Comparison of ENCODE assay signal across 16 cellular contexts in genomic region chr13:24147570-24147963, GRCh38. TPM values are rescaled to one million over a fixed set of nuclear protein-coding genes. Genes with fewer than 3 reads are reported as not detected.
DNase-seq lines count a peak whose midpoint lies in the region; ATAC-seq and TF ChIP-seq lines count a peak whose summit lies in the region.
"Had no signal": no experiment of that assay in that cellular context is flagged by ENCODE, and none has a peak within 500 bp of the region (broad histone marks: within the 10 kb centered on the region; RNA-seq: fewer than 3 reads in every experiment).

No MANE protein-coding gene starts in this region.

- intact Hi-C loops in uterus (cut with DNase I; ENCODE audit: low total_unique reads) = no loop called here

- peak overlapping the region; percentile 52 for H3K4me2 ChIP-seq in hepatocyte

- ATAC-seq in GM19438 (IDR thresholded peaks at IDR 0.05; ENCODE audit: low read depth, unreplicated experiment) (peak; percentile 98), HG03159 (IDR thresholded peaks at IDR 0.05; ENCODE audit: unreplicated experiment) (peak; percentile 87), GM21360 (IDR thresholded peaks at IDR 0.05; ENCODE audit: unreplicated experiment) (no peak)
- ATAC-seq: activated naive CD8-positive, alpha-beta T cell treated with anti-CD3 and anti-CD28 coated beads, Interleukin-2, amount 50 U/mL, for 24 hours; gastroesophageal sphincter; K562 had no signal

- no peak for TF ChIP-seq POLR2A in uterus (IDR thresholded peaks at IDR 0.05)

- no peaks in the 10 kb centered on the region for H3K9me2 ChIP-seq in hepatocyte (replicated peaks; ENCODE audit: insufficient read depth)

- H3K4me1 ChIP-seq in hepatocyte (ENCODE audit: insufficient read depth) = peaks cover 20% of the 10 kb centered on the region
- H3K4me1 ChIP-seq in uterus = no peaks in the 10 kb centered on the region

- peak; percentile 18 for DNase-seq in hepatocyte (ENCODE audit: low spot score)
- DNase-seq in type B pancreatic cell (ENCODE audit: extremely low spot score, unreplicated experiment) = no peak
- DNase-seq in NCI-H1417 treated with DMSO at 0.1 percent for 48 hours (lab: John Stamatoyannopoulos, UW) = no peak
- DNase-seq in uterus = no peak
- DNase-seq: activated CD4-positive, CD25-positive, alpha-beta regulatory T cell treated with anti-CD3 and anti-CD28 coated beads, Interleukin-2, amount 50 U/mL, for 72 hours; activated naive CD8-positive, alpha-beta T cell treated with anti-CD3 and anti-CD28 coated beads, Interleukin-2, amount 50 U/mL, for 24 hours; central memory CD4-positive, alpha-beta T cell; NCI-H1417; NCI-H510A; OCI-M1 had no signal

- H3K9me3 ChIP-seq in hepatocyte (ENCODE audit: low read depth) (no peaks in the 10 kb centered on the region), uterus (no peaks in the 10 kb centered on the region)
- H3K9me3 ChIP-seq: gastroesophageal sphincter had no signal

- 65% methylated on average over 6 of the region's 6 CpGs for WGBS in hepatocyte (ENCODE audit: low lambda C conversion rate, missing lambda C conversion rate)

- peak overlapping the region; percentile 46 for H3K4me3 Mint-ChIP-seq in type B pancreatic cell
- H3K4me3 Mint-ChIP-seq: activated naive CD8-positive, alpha-beta T cell treated with anti-CD3 and anti-CD28 coated beads, Interleukin-2, amount 50 U/mL, for 24 hours had no signal

- TF ChIP-seq CTCF in hepatocyte (IDR thresholded peaks at IDR 0.05; ENCODE audit: poor library complexity) (no peak), type B pancreatic cell (conservative IDR thresholded peaks at IDR 0.05) (no peak), uterus (IDR thresholded peaks at IDR 0.05) (no peak)

- H3K27ac ChIP-seq in hepatocyte (peak overlapping the region; percentile 63), uterus (no peak overlapping the region)
- H3K27ac ChIP-seq: C4-2B had no signal

- no peaks in the 10 kb centered on the region for H4K20me1 ChIP-seq in hepatocyte (ENCODE audit: insufficient read depth, poor library complexity, severe bottlenecking)

- H3K36me3 ChIP-seq in hepatocyte (replicated peaks; ENCODE audit: insufficient read depth, low read depth) (no peaks in the 10 kb centered on the region), uterus (no peaks in the 10 kb centered on the region)
- H3K36me3 ChIP-seq: gastroesophageal sphincter had no signal

- no peak overlapping the region for H2AFZ ChIP-seq in hepatocyte

- H3K27ac Mint-ChIP-seq in type B pancreatic cell = peak overlapping the region; percentile 83
- H3K27ac Mint-ChIP-seq: activated naive CD8-positive, alpha-beta T cell treated with anti-CD3 and anti-CD28 coated beads, Interleukin-2, amount 50 U/mL, for 24 hours had no signal

- peaks cover 33% of the 10 kb centered on the region for H3K4me1 Mint-ChIP-seq in type B pancreatic cell (ENCODE audit: unreplicated experiment)

- H3K27me3 ChIP-seq in hepatocyte (no peaks in the 10 kb centered on the region), uterus (no peaks in the 10 kb centered on the region)
- H3K27me3 ChIP-seq: gastroesophageal sphincter had no signal

- H3K9me3 Mint-ChIP-seq in type B pancreatic cell = peaks cover 4% of the 10 kb centered on the region
- H3K9me3 Mint-ChIP-seq: activated naive CD8-positive, alpha-beta T cell treated with anti-CD3 and anti-CD28 coated beads, Interleukin-2, amount 50 U/mL, for 24 hours had no signal

- no peak overlapping the region for H3K4me3 ChIP-seq in hepatocyte
- H3K4me3 ChIP-seq in uterus = no peak overlapping the region
- H3K4me3 ChIP-seq: gastroesophageal sphincter, K562 had no signal

- H3K36me3 Mint-ChIP-seq in type B pancreatic cell = peaks cover 4% of the 10 kb centered on the region

- H3K27me3 Mint-ChIP-seq in type B pancreatic cell = peaks cover 5% of the 10 kb centered on the region
- H3K27me3 Mint-ChIP-seq: activated naive CD8-positive, alpha-beta T cell treated with anti-CD3 and anti-CD28 coated beads, Interleukin-2, amount 50 U/mL, for 24 hours had no signal

- H3K79me2 ChIP-seq in hepatocyte = no peaks in the 10 kb centered on the region

RNA-seq across cellular contexts. Expression of gene SPATA13, which starts 13.0 kb away (rescaled TPM):
- total RNA-seq in hepatocyte (9.6 and 19.4 TPM in 2 replicates), type B pancreatic cell (ENCODE audit: low replicate concordance) (15.2 and 22.0 TPM in 2 replicates), uterus (10 to 100 TPM; 20.0 to 47.4 (median 27.6) TPM)
- 12.4 and 12.9 TPM in 2 replicates for polyA plus RNA-seq in hepatocyte
